ENCODE assay signal across 12 cellular contexts in genomic region chr22:41522813-41523212, GRCh38. TPM values are rescaled to one million over a fixed set of nuclear protein-coding genes. Genes with fewer than 3 reads are reported as not detected.
DNase-seq lines count a peak whose midpoint lies in the region; ATAC-seq and TF ChIP-seq lines count a peak whose summit lies in the region.
"Had no signal": no experiment of that assay in that cellular context is flagged by ENCODE, and none has a peak within 500 bp of the region (broad histone marks: within the 10 kb centered on the region; RNA-seq: fewer than 3 reads in every experiment).

No MANE protein-coding gene starts in this region.

- no peaks in the 10 kb centered on the region for H3K9me3 Mint-ChIP-seq in naive thymus-derived CD8-positive, alpha-beta T cell
- H3K9me3 Mint-ChIP-seq in type B pancreatic cell: no peaks in the 10 kb centered on the region

- H3K4me3 ChIP-seq in breast epithelium (no peak overlapping the region), mammary epithelial cell (replicated peaks in 1 of 3; ENCODE audit: insufficient read depth in 1 of 3, low read depth in 2 of 3, low read length in 3 of 3) (no peak overlapping the region)

- H3K4me1 ChIP-seq in breast epithelium (peaks cover 0 to 18% of the 10 kb centered on the region in 2 donors), mammary epithelial cell (ENCODE audit: insufficient read depth, low read length) (peaks cover 10% of the 10 kb centered on the region)

- ATAC-seq in naive thymus-derived CD8-positive, alpha-beta T cell: no peak
- ATAC-seq in GM19324 (IDR thresholded peaks at IDR 0.05; ENCODE audit: low FRiP score, unreplicated experiment): no peak

- H3K27me3 ChIP-seq in breast epithelium: no peaks in the 10 kb centered on the region
- H3K27me3 ChIP-seq in mammary epithelial cell (ENCODE audit: insufficient read depth, low read length): no peaks in the 10 kb centered on the region

- H3K4me1 Mint-ChIP-seq in naive thymus-derived CD8-positive, alpha-beta T cell: peaks cover 7 to 27% (median 21%) of the 10 kb centered on the region in 4 donors
- no peaks in the 10 kb centered on the region for H3K4me1 Mint-ChIP-seq in type B pancreatic cell (ENCODE audit: unreplicated experiment)

- no peak overlapping the region for H2AFZ ChIP-seq in mammary epithelial cell (ENCODE audit: low read depth, low read length)

- TF ChIP-seq POLR2A in breast epithelium (IDR thresholded peaks at IDR 0.05): no peak

- no peaks in the 10 kb centered on the region for H3K27me3 Mint-ChIP-seq in naive thymus-derived CD8-positive, alpha-beta T cell
- H3K27me3 Mint-ChIP-seq in type B pancreatic cell: no peaks in the 10 kb centered on the region

- TF ChIP-seq CTCF in breast epithelium (IDR thresholded peaks at IDR 0.05) (no peak), mammary epithelial cell (conservative IDR thresholded peaks at IDR 0.05 in 1 of 2, IDR thresholded peaks at IDR 0.05 in 1 of 2; ENCODE audit: extremely low read depth in 1 of 2, insufficient read depth in 1 of 2, low read depth in 1 of 2, low read length in 2 of 2) (no peak), type B pancreatic cell (conservative IDR thresholded peaks at IDR 0.05) (no peak)

- no peaks in the 10 kb centered on the region for H3K79me2 ChIP-seq in mammary epithelial cell (ENCODE audit: insufficient read depth, low read length)

- peaks cover 0 to 25% (median 0%) of the 10 kb centered on the region in 3 donors for H3K36me3 Mint-ChIP-seq in naive thymus-derived CD8-positive, alpha-beta T cell
- peaks cover 5% of the 10 kb centered on the region for H3K36me3 Mint-ChIP-seq in type B pancreatic cell

- no peaks in the 10 kb centered on the region for H4K20me1 ChIP-seq in mammary epithelial cell (ENCODE audit: insufficient read depth, low read length)

- H3K9ac ChIP-seq in mammary epithelial cell (ENCODE audit: insufficient read depth, low read length): no peak overlapping the region

- DNase-seq in breast epithelium (ENCODE audit: low spot score in 2 of 2) (no peak), mammary epithelial cell (no peak), type B pancreatic cell (ENCODE audit: extremely low spot score, unreplicated experiment) (no peak), LoVo (ENCODE audit: low spot score) (no peak), HUDEP-2 (lab: John Stamatoyannopoulos, UW; ENCODE audit: unreplicated experiment in 76 of 76) (no peak)
- DNase-seq in naive thymus-derived CD8-positive, alpha-beta T cell: no peak
- DNase-seq: activated CD4-positive, alpha-beta T cell treated with anti-CD3 and anti-CD28 coated beads for 4 hours; amygdala; HCEC 1CT; NCI-H446 had no signal

- no peaks in the 10 kb centered on the region for H3K9me3 ChIP-seq in breast epithelium
- no peaks in the 10 kb centered on the region for H3K9me3 ChIP-seq in mammary epithelial cell (replicated peaks; ENCODE audit: insufficient read depth, low read length)

- POLR2A ChIA-PET in naive thymus-derived CD8-positive, alpha-beta T cell (lab: Charles Lee): interaction anchor here (0.9 to 2.0 kb wide), 2 partner anchors 21 to 119 kb away, joined by 3 to 5 read pairs; partner anchors contain the start of gene POLR3H

- in situ Hi-C loops in mammary epithelial cell (cut with MboI; ENCODE audit: low sequenced_read_pairs in 2 of 2): no loop called here

- 88% methylated on average over 8 of the region's 9 CpGs for WGBS in mammary epithelial cell (ENCODE audit: low coverage, missing lambda C conversion rate)

- intact Hi-C loops in breast epithelium (cut with DNase I; ENCODE audit: low total_unique reads): loop anchor here (5.0 kb wide), 1 partner anchor 116 kb away; no protein-coding TSS in a partner anchor
- intact Hi-C loops in mammary epithelial cell (cut with micrococcal nuclease): no loop called here

- CTCF ChIA-PET in mammary epithelial cell (lab: Charles Lee; ENCODE audit: low non-redundant PET): no interaction called here

- H3K36me3 ChIP-seq in breast epithelium: no peaks in the 10 kb centered on the region
- H3K36me3 ChIP-seq in mammary epithelial cell (ENCODE audit: insufficient read depth, low read length): peaks cover 6% of the 10 kb centered on the region

- no peak overlapping the region for H3K4me2 ChIP-seq in mammary epithelial cell (ENCODE audit: insufficient read depth, low read depth, low read length)

- peak overlapping the region; percentile 84 to 88 for H3K27ac ChIP-seq in breast epithelium
- no peak overlapping the region for H3K27ac ChIP-seq in mammary epithelial cell (ENCODE audit: insufficient read depth, low read depth, low read length)
- H3K27ac ChIP-seq in cingulate gyrus (ENCODE audit: low read depth, low read length): peak overlapping the region; percentile 97

- peak overlapping the region in 9 of 10 donors; percentile 38 to 88 (median 76) for H3K27ac Mint-ChIP-seq in naive thymus-derived CD8-positive, alpha-beta T cell
- peak overlapping the region; percentile 31 for H3K27ac Mint-ChIP-seq in type B pancreatic cell

- dilution Hi-C loops in mammary epithelial cell (cut with HindIII; ENCODE audit: low sequenced_read_pairs): no loop called here

- no TSS peak for BruUV-seq in mammary epithelial cell (replicated peaks; lab: Mats Ljungman, UMichigan)

- H3K4me3 Mint-ChIP-seq in naive thymus-derived CD8-positive, alpha-beta T cell: peak overlapping the region in 1 of 10 donors; percentile 20
- no peak overlapping the region for H3K4me3 Mint-ChIP-seq in type B pancreatic cell

RNA-seq across cellular contexts. Expression of gene POLR3H, which starts 21.5 kb away (rescaled TPM):
- total RNA-seq in breast epithelium (10 to 100 TPM; 18.2 to 26.5 (median 20.2) TPM), mammary epithelial cell (10 to 100 TPM; 17.2 to 47.0 TPM), type B pancreatic cell (ENCODE audit: low replicate concordance) (40.1 and 46.6 TPM in 2 replicates)
- polyA plus RNA-seq in mammary epithelial cell: 57.3 TPM
- 72.2 TPM for polyA minus RNA-seq in mammary epithelial cell
- total RNA-seq in naive thymus-derived CD8-positive, alpha-beta T cell: 10 to 100 TPM; 50.5 to 54.6 TPM
- polyA plus RNA-seq in naive thymus-derived CD8-positive, alpha-beta T cell: 10 to 100 TPM; 24.7 to 30.9 (median 27.6) TPM

RNA-seq across cellular contexts. Expression of gene CSDC2, which starts 38.0 kb away (rescaled TPM):
- total RNA-seq in breast epithelium (1 to 10 TPM in 2 of 3 donors, not detected in 1; 1.6 to 1.9 TPM), mammary epithelial cell (1 to 10 TPM in 1 of 2 donors, under 1 TPM in 1; 0.09 to 1.0 TPM), type B pancreatic cell (ENCODE audit: low replicate concordance) (0.12 and 1.8 TPM in 2 replicates)
- not detected for polyA plus RNA-seq in mammary epithelial cell
- polyA minus RNA-seq in mammary epithelial cell: not detected
- not detected for total RNA-seq in naive thymus-derived CD8-positive, alpha-beta T cell
- not detected for polyA plus RNA-seq in naive thymus-derived CD8-positive, alpha-beta T cell

RNA-seq across cellular contexts. Expression of gene ACO2, which starts 53.9 kb away (rescaled TPM):
- total RNA-seq in breast epithelium (10 to 100 TPM; 58.1 to 92.2 (median 65.2) TPM), mammary epithelial cell (10 to 100 TPM; 79.2 to 96.0 TPM), type B pancreatic cell (ENCODE audit: low replicate concordance) (107 and 142 TPM in 2 replicates)
- 61.5 TPM for polyA plus RNA-seq in mammary epithelial cell
- polyA minus RNA-seq in mammary epithelial cell: 85.0 TPM
- 10 to 100 TPM; 67.7 to 75.1 TPM for total RNA-seq in naive thymus-derived CD8-positive, alpha-beta T cell
- 10 to 100 TPM; 64.2 to 91.9 (median 72.3) TPM for polyA plus RNA-seq in naive thymus-derived CD8-positive, alpha-beta T cell

RNA-seq across cellular contexts. Expression of gene PHF5A, which starts 54.3 kb away (rescaled TPM):
- 10 to 100 TPM; 42.0 to 46.0 (median 43.8) TPM for total RNA-seq in breast epithelium
- total RNA-seq in mammary epithelial cell: 10 to 100 TPM; 32.2 to 54.3 TPM
- 73.3 TPM for polyA plus RNA-seq in mammary epithelial cell
- polyA minus RNA-seq in mammary epithelial cell: 22.1 TPM
- total RNA-seq in naive thymus-derived CD8-positive, alpha-beta T cell: 10 to 100 TPM; 34.0 to 35.8 TPM
- 10 to 100 TPM; 17.2 to 21.4 (median 17.9) TPM for polyA plus RNA-seq in naive thymus-derived CD8-positive, alpha-beta T cell
- 38.2 and 54.8 TPM in 2 replicates for total RNA-seq in type B pancreatic cell (ENCODE audit: low replicate concordance)
